Comparison of ENCODE assay signal across 11 cellular contexts in the genomic region with DNA sequence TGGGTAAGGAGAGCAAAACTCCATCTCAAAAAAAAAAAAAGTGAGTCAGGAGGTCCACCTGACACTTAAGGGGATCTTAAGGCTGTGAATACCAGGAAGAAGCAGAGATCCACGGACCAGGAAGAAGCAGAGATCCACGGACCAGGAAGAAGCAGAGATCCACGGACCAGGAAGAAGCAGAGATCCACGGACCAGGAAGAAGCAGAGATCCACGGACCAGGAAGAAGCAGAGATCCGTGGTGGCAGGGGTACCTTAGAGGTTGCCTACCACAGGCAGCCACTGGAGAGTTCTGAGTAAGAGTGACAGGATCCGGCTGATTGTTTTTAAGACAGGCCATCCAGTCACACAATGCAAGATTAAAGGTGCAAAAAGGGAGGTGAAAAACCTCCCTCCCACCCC. TPM values are rescaled to one million over a fixed set of nuclear protein-coding genes. Genes with fewer than 3 reads are reported as not detected.
"Had no signal": no experiment of that assay in that cellular context is flagged by ENCODE, and none has a peak within 500 bp of the region (broad histone marks: within the 10 kb centered on the region; RNA-seq: fewer than 3 reads in every experiment).

No MANE protein-coding gene starts in this region.

RNA-seq across cellular contexts. Expression of gene F12, which starts 11.1 kb away (rescaled TPM):
- total RNA-seq: Right ventricle myocardium inferior, Right ventricle myocardium superior had no signal

RNA-seq across cellular contexts. Expression of gene PFN3, which starts 20.0 kb away (rescaled TPM):
- total RNA-seq: OCI-LY7, PC-3, PC-9, Peyer's patch, Right ventricle myocardium inferior, Right ventricle myocardium superior, RPMI7951, SJCRH30, SJSA1, SK-MEL-5 had no signal
- polyA plus RNA-seq: SK-N-SH had no signal

RNA-seq across cellular contexts. Expression of gene SLC34A1, which starts 36.2 kb away (rescaled TPM):
- total RNA-seq: Right ventricle myocardium inferior, Right ventricle myocardium superior, RPMI7951, SJCRH30, SJSA1 had no signal
